22 cellular contexts compared by ENCODE assay signal in the genomic region with DNA sequence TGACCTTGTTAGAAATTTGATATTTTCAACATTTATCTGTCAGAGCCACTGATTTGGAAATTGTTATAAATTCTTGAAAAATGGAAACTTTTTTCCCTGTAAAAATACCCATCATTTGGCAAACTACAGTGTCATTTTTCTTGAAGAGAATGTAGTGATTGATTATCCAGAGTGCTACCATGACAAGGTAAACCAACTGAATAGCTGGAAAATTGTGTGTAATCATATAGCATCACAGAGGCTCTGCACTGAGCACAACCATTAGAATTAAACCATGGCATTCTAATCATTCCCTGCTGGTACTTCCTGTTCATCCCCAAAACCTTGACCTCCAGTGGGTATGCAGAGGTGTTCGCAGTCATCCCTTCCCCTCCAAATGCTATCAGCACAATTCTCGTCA.
DNase-seq lines count a peak whose midpoint lies in the region; ATAC-seq and TF ChIP-seq lines count a peak whose summit lies in the region.
"Had no signal": no experiment of that assay in that cellular context is flagged by ENCODE, and none has a peak within 500 bp of the region (broad histone marks: within the 10 kb centered on the region; RNA-seq: fewer than 3 reads in every experiment).

No MANE protein-coding gene starts in this region.

- dilution Hi-C loops in IMR-90 (cut with HindIII; ENCODE audit: low sequenced_read_pairs, unreplicated experiment) = no loop called here

- no peak overlapping the region for H3K9ac ChIP-seq in IMR-90 (ENCODE audit: low read depth, low read length)
- H3K9ac ChIP-seq: GM23248 had no signal

- no peaks in the 10 kb centered on the region for H3K9me3 Mint-ChIP-seq in Caco-2 (ENCODE audit: unreplicated experiment)
- no peaks in the 10 kb centered on the region for H3K9me3 Mint-ChIP-seq in endothelial cell (ENCODE audit: unreplicated experiment)
- no peaks in the 10 kb centered on the region for H3K9me3 Mint-ChIP-seq in activated CD8-positive, alpha-beta memory T cell treated with anti-CD3 and anti-CD28 coated beads, Interleukin-2, amount 10 ng/mL, durations not matched to agents 7 days and 5 days (ENCODE audit: low read depth)

- WGBS in IMR-90 (ENCODE audit: extremely low coverage in 2 of 2, insufficient read length in 1 of 2), 2 experiments = no CpG with 5 or more reads among the region's 2 CpGs
- WGBS in hepatocyte (ENCODE audit: low lambda C conversion rate, missing lambda C conversion rate) = 67% methylated on average over 2 of the region's 2 CpGs

- peaks cover 3% of the 10 kb centered on the region; the same call in 1 of the 2 replicates for H3K9me1 ChIP-seq in IMR-90 (ENCODE audit: insufficient read depth, low read length)

- H3K18ac ChIP-seq in IMR-90 (ENCODE audit: low read depth, low read length) = no peak overlapping the region

- H4K5ac ChIP-seq in IMR-90 (ENCODE audit: low read depth, low read length) = no peak overlapping the region

- H3K4me1 ChIP-seq in BE2C = peaks cover 14% of the 10 kb centered on the region
- no peaks in the 10 kb centered on the region for H3K4me1 ChIP-seq in IMR-90 (ENCODE audit: control insufficient read depth, insufficient read depth, low read length)
- H3K4me1 ChIP-seq in hepatocyte (ENCODE audit: insufficient read depth) = no peaks in the 10 kb centered on the region
- peaks cover 54% of the 10 kb centered on the region for H3K4me1 ChIP-seq in Caco-2

- H3K9me3 ChIP-seq in BE2C (no peaks in the 10 kb centered on the region), IMR-90 (ENCODE audit: control insufficient read depth, insufficient read depth, low read length) (no peaks in the 10 kb centered on the region), hepatocyte (ENCODE audit: low read depth) (no peaks in the 10 kb centered on the region), Caco-2 (no peaks in the 10 kb centered on the region)
- H3K9me3 ChIP-seq: A549 had no signal

- H3K79me1 ChIP-seq in IMR-90 (ENCODE audit: low read depth in 1 of 2, low read length in 2 of 2) = no peaks in the 10 kb centered on the region

- H3K4me2 ChIP-seq in IMR-90 (ENCODE audit: low read depth, low read length) (no peak overlapping the region), hepatocyte (no peak overlapping the region)
- H3K4me2 ChIP-seq: A549 had no signal

- no peak for TF ChIP-seq POLR2A in IMR-90 (IDR thresholded peaks at IDR 0.05; ENCODE audit: low read depth, low read length)

- peaks cover 35% of the 10 kb centered on the region for H3K4me1 Mint-ChIP-seq in Caco-2 (ENCODE audit: low read depth, unreplicated experiment)
- peaks cover 10% of the 10 kb centered on the region for H3K4me1 Mint-ChIP-seq in endothelial cell (ENCODE audit: unreplicated experiment)
- no peaks in the 10 kb centered on the region for H3K4me1 Mint-ChIP-seq in activated CD8-positive, alpha-beta memory T cell treated with anti-CD3 and anti-CD28 coated beads, Interleukin-2, amount 10 ng/mL, durations not matched to agents 7 days and 5 days

- no peak overlapping the region for H2BK5ac ChIP-seq in IMR-90 (ENCODE audit: low read depth, low read length, poor library complexity, severe bottlenecking)

- BruUV-seq in IMR-90 (replicated peaks; lab: Mats Ljungman, UMichigan) (no TSS peak), Caco-2 (replicated peaks; lab: Mats Ljungman, UMichigan) (no TSS peak)

- no peak overlapping the region for H3K23ac ChIP-seq in IMR-90 (ENCODE audit: low read depth, low read length)

- H3K36me3 Mint-ChIP-seq in Caco-2 (ENCODE audit: insufficient read depth, unreplicated experiment) (no peaks in the 10 kb centered on the region), endothelial cell (ENCODE audit: low read depth, unreplicated experiment) (no peaks in the 10 kb centered on the region)
- H3K36me3 Mint-ChIP-seq in activated CD8-positive, alpha-beta memory T cell treated with anti-CD3 and anti-CD28 coated beads, Interleukin-2, amount 10 ng/mL, durations not matched to agents 7 days and 5 days = no peaks in the 10 kb centered on the region

- H2AK5ac ChIP-seq in IMR-90 (ENCODE audit: low read depth, low read length) = no peak overlapping the region

- H4K20me1 ChIP-seq in IMR-90 (ENCODE audit: insufficient read depth, low read length) (no peaks in the 10 kb centered on the region), hepatocyte (ENCODE audit: insufficient read depth, poor library complexity, severe bottlenecking) (no peaks in the 10 kb centered on the region)

- H3K27me3 ChIP-seq in BE2C (no peaks in the 10 kb centered on the region), IMR-90 (ENCODE audit: control insufficient read depth, insufficient read depth, low read length) (no peaks in the 10 kb centered on the region), hepatocyte (no peaks in the 10 kb centered on the region), Caco-2 (replicated peaks; ENCODE audit: control insufficient read depth, insufficient read depth, low read length) (no peaks in the 10 kb centered on the region)

- in situ Hi-C loops in IMR-90 (cut with MboI; ENCODE audit: low sequenced_read_pairs) = no loop called here

- H2BK20ac ChIP-seq in IMR-90 (ENCODE audit: low read depth, low read length) = no peak overlapping the region

- H4K8ac ChIP-seq in IMR-90 (ENCODE audit: low read depth in 2 of 2, low read length in 2 of 2) = no peak overlapping the region

- POLR2A ChIA-PET in IMR-90 (lab: Charles Lee; ENCODE audit: unreplicated experiment) = no interaction called here
- POLR2A ChIA-PET in Caco-2 (lab: Charles Lee) = no interaction called here

- TF ChIP-seq RAD21 in IMR-90 (IDR thresholded peaks at IDR 0.05; ENCODE audit: low read length) = no peak

- no peak overlapping the region for H4K91ac ChIP-seq in IMR-90 (ENCODE audit: insufficient read depth, low read depth, low read length)

- no peaks in the 10 kb centered on the region for H3K9me2 ChIP-seq in hepatocyte (replicated peaks; ENCODE audit: insufficient read depth)

- H3K27ac Mint-ChIP-seq in Caco-2 (ENCODE audit: unreplicated experiment) = no peak overlapping the region
- H3K27ac Mint-ChIP-seq in endothelial cell (ENCODE audit: unreplicated experiment) = no peak overlapping the region
- no peak overlapping the region for H3K27ac Mint-ChIP-seq in activated CD8-positive, alpha-beta memory T cell treated with anti-CD3 and anti-CD28 coated beads, Interleukin-2, amount 10 ng/mL, durations not matched to agents 7 days and 5 days
- H3K27ac Mint-ChIP-seq: CD4-positive, alpha-beta memory T cell had no signal

- H3K4me3 Mint-ChIP-seq in Caco-2 (ENCODE audit: unreplicated experiment) (no peak overlapping the region), endothelial cell (ENCODE audit: unreplicated experiment) (no peak overlapping the region)
- H3K4me3 Mint-ChIP-seq in activated CD8-positive, alpha-beta memory T cell treated with anti-CD3 and anti-CD28 coated beads, Interleukin-2, amount 10 ng/mL, durations not matched to agents 7 days and 5 days = no peak overlapping the region
- H3K4me3 Mint-ChIP-seq: CD4-positive, alpha-beta memory T cell had no signal

- H2AK9ac ChIP-seq in IMR-90 (replicated peaks; ENCODE audit: low read depth, low read length, poor library complexity) = no peak overlapping the region

- TF ChIP-seq CTCF in BE2C (IDR thresholded peaks at IDR 0.05; ENCODE audit: low read depth, low read length) = no peak
- no peak for TF ChIP-seq CTCF in IMR-90 (conservative IDR thresholded peaks at IDR 0.05; ENCODE audit: low read depth, low read length)
- TF ChIP-seq CTCF in hepatocyte (IDR thresholded peaks at IDR 0.05; ENCODE audit: poor library complexity) = no peak
- no peak for TF ChIP-seq CTCF in Caco-2 (IDR thresholded peaks at IDR 0.05; ENCODE audit: insufficient read depth in 1 of 2, low read depth in 1 of 2, low read length in 1 of 2, severe bottlenecking in 1 of 2, unreplicated experiment in 1 of 2)
- TF ChIP-seq CTCF in endothelial cell (IDR thresholded peaks at IDR 0.05; ENCODE audit: unreplicated experiment) = no peak

- CTCF ChIA-PET in IMR-90 (lab: Yijun Ruan, JAX) = no interaction called here
- CTCF ChIA-PET in Caco-2 (lab: Charles Lee) = no interaction called here
- CTCF ChIA-PET in activated CD8-positive, alpha-beta memory T cell treated with anti-CD3 and anti-CD28 coated beads, Interleukin-2, amount 10 ng/mL, durations not matched to agents 7 days and 5 days (lab: Charles Lee) = no interaction called here

- H3K4me3 ChIP-seq in BE2C (ENCODE audit: low read depth, low read length) = 0 out of 2 replicates have a peak overlapping the region, but pooled peaks have one; percentile 6
- H3K4me3 ChIP-seq in IMR-90 (ENCODE audit: insufficient read depth, low read depth, low read length) = no peak overlapping the region
- no peak overlapping the region for H3K4me3 ChIP-seq in hepatocyte
- H3K4me3 ChIP-seq in Caco-2 (ENCODE audit: low read depth, low read length) = no peak overlapping the region
- H3K4me3 ChIP-seq: A549, GM12878, GM23248 had no signal

- intact Hi-C loops in IMR-90 (cut with micrococcal nuclease) = no loop called here
- intact Hi-C loops in Caco-2 (cut with micrococcal nuclease; ENCODE audit: unreplicated experiment) = no loop called here

- H3K27ac ChIP-seq in IMR-90 (ENCODE audit: insufficient read depth, low read length) (no peak overlapping the region), hepatocyte (peak overlapping the region; percentile 49)
- H3K27ac ChIP-seq: A549, GM23248 had no signal

- no peak overlapping the region for H2BK120ac ChIP-seq in IMR-90 (ENCODE audit: low read depth, low read length)

- H2BK15ac ChIP-seq in IMR-90 (ENCODE audit: low read depth, low read length) = no peak overlapping the region

- H3K79me2 ChIP-seq in hepatocyte = no peaks in the 10 kb centered on the region

- H3K4ac ChIP-seq in IMR-90 (ENCODE audit: low read depth, low read length) = no peak overlapping the region

- DNase-seq in BE2C = no peak
- DNase-seq in IMR-90 = no peak
- peak; percentile 79 for DNase-seq in NCI-H69 (lab: John Stamatoyannopoulos, UW)
- no peak for DNase-seq in hepatocyte (ENCODE audit: low spot score)
- DNase-seq in Caco-2 = no peak
- no peak for DNase-seq in endothelial cell (ENCODE audit: low spot score)
- no peak for DNase-seq in nucleus accumbens (lab: John Stamatoyannopoulos, UW)
- no peak for DNase-seq in activated CD8-positive, alpha-beta memory T cell treated with anti-CD3 and anti-CD28 coated beads, Interleukin-2, amount 10 ng/mL, durations not matched to agents 7 days and 5 days
- DNase-seq: 8988T; ACHN; AML-193; C1 segment of cervical spinal cord; CD4-positive, alpha-beta memory T cell; COR-L47; DMS 273 treated with DMSO at 0.1 percent for 48 hours; DMS79; GDM1; H7; HCEC 1CT had no signal

- peak overlapping the region; percentile 48; the same call in 1 of the 2 replicates for H3K14ac ChIP-seq in IMR-90 (replicated peaks; ENCODE audit: low read depth, low read length)

- ATAC-seq in IMR-90 (ENCODE audit: low read depth) = no peak
- ATAC-seq in activated CD8-positive, alpha-beta memory T cell treated with anti-CD3 and anti-CD28 coated beads, Interleukin-2, amount 10 ng/mL, durations not matched to agents 7 days and 5 days = no peak
- ATAC-seq: A549, GM12878 had no signal

- no peak overlapping the region for H3K56ac ChIP-seq in IMR-90 (ENCODE audit: extremely low read depth, insufficient read depth, low read length)

- no peaks in the 10 kb centered on the region for H3K27me3 Mint-ChIP-seq in Caco-2 (ENCODE audit: insufficient read depth, unreplicated experiment)
- no peaks in the 10 kb centered on the region for H3K27me3 Mint-ChIP-seq in endothelial cell (ENCODE audit: unreplicated experiment)
- H3K27me3 Mint-ChIP-seq in activated CD8-positive, alpha-beta memory T cell treated with anti-CD3 and anti-CD28 coated beads, Interleukin-2, amount 10 ng/mL, durations not matched to agents 7 days and 5 days = no peaks in the 10 kb centered on the region
- H3K27me3 Mint-ChIP-seq: CD4-positive, alpha-beta memory T cell had no signal

- H2AFZ ChIP-seq in IMR-90 (replicated peaks; ENCODE audit: low read length, poor library complexity) (no peak overlapping the region), hepatocyte (no peak overlapping the region)
- H2AFZ ChIP-seq: GM23248 had no signal

- no peaks in the 10 kb centered on the region for H3K36me3 ChIP-seq in BE2C
- no peaks in the 10 kb centered on the region for H3K36me3 ChIP-seq in IMR-90 (ENCODE audit: control insufficient read depth, insufficient read depth, low read length)
- H3K36me3 ChIP-seq in hepatocyte (replicated peaks; ENCODE audit: insufficient read depth, low read depth) = no peaks in the 10 kb centered on the region
- H3K36me3 ChIP-seq in Caco-2 (ENCODE audit: control insufficient read depth, insufficient read depth, low read length) = no peaks in the 10 kb centered on the region
